Comparison of ENCODE assay signal across 8 cellular contexts in the genomic region with DNA sequence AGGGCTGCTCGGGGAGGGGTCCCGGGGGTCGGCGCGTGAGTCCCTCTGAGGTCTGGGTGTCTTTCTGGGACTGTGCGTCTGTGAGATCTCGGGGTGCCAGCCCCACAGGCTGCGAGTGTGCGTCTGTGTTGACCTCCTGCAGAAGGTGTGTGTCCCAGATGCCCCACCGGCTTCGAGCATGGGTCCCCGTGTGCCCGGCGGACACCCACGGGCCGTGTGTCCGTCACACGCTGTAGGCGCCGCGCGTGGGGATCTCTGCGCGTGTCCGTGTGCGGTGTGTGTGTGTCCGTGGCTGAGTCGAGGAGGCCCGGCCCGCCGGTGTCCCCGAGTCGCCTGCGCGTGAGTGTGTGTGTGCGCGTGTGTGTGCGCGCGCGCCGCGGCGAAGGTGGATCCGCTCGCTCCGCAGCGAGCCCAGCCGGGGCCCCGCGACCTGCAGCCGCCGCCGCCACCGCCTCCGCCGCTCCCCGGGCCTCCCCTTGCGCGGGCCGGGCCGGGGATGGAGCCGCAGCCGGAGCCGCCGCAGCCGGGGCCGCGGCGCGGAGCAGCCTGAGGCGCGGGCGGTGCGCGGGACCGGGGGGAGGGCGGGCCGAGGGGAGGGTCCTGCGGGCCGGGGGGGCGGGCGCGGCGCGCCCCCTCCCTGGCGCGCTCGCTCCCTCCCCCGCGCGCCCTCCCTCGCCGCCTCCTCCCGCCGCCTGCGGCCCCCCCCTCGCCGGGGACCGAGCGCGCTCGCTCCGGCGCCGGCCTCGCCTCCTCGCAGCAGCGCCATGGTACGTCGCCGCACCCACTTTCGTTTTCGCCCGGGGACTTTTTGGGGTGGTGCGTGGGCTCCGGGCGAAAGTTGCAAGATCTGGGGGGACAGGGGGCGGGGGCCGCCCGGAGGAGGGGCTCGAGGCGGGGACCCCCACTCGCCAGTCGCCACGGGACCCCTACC. TPM values are rescaled to one million over a fixed set of nuclear protein-coding genes. Genes with fewer than 3 reads are reported as not detected.
DNase-seq lines count a peak whose midpoint lies in the region; ATAC-seq, FAIRE-seq and TF ChIP-seq lines count a peak whose summit lies in the region.

No MANE protein-coding gene starts in this region.

- peak overlapping the region; percentile 44 for H3K9ac ChIP-seq in keratinocyte (ENCODE audit: control insufficient read depth, extremely low read depth, insufficient read depth, low read length)

- H3K27ac ChIP-seq in body of pancreas: peak overlapping the region; percentile 97 to 99 (median 99)
- H3K27ac ChIP-seq in keratinocyte (ENCODE audit: control insufficient read depth, insufficient read depth, low read length): no peak overlapping the region

- peak overlapping the region; percentile 63 for H2AFZ ChIP-seq in keratinocyte (ENCODE audit: control insufficient read depth, low read length)

- H3K79me2 ChIP-seq in keratinocyte (ENCODE audit: control insufficient read depth, insufficient read depth, low read length): peaks cover 19% of the 10 kb centered on the region

- no peaks in the 10 kb centered on the region for H3K9me3 ChIP-seq in body of pancreas
- no peaks in the 10 kb centered on the region for H3K9me3 ChIP-seq in keratinocyte (ENCODE audit: control insufficient read depth, low read depth, low read length)

- H3K9me3 Mint-ChIP-seq in HFFc6: no peaks in the 10 kb centered on the region

- peak overlapping the region; percentile 60 to 92 for H3K4me3 ChIP-seq in body of pancreas
- peak overlapping the region; percentile 59 to 67 (median 62) for H3K4me3 ChIP-seq in keratinocyte (ENCODE audit: control insufficient read depth in 2 of 3, extremely low read depth in 1 of 3, insufficient read depth in 2 of 3, low read depth in 1 of 3, low read length in 3 of 3)

- H3K27me3 Mint-ChIP-seq in HFFc6 (ENCODE audit: insufficient read depth): no peaks in the 10 kb centered on the region; the same call in 1 of the 2 replicates

- no peaks in the 10 kb centered on the region for H3K36me3 ChIP-seq in body of pancreas (replicated peaks in 1 of 2; ENCODE audit: insufficient read depth in 1 of 2, low read depth in 2 of 2)
- no peaks in the 10 kb centered on the region for H3K36me3 ChIP-seq in keratinocyte (ENCODE audit: control insufficient read depth in 2 of 2, extremely low read depth in 1 of 2, insufficient read depth in 2 of 2, low read length in 2 of 2)

- H3K4me1 Mint-ChIP-seq in HFFc6 (ENCODE audit: low read depth): peaks cover 23% of the 10 kb centered on the region

- H3K4me3 Mint-ChIP-seq in HFFc6: peak overlapping the region; percentile 85

- H3K9me1 ChIP-seq in keratinocyte (ENCODE audit: control insufficient read depth, extremely low read depth, insufficient read depth, low read length): no peaks in the 10 kb centered on the region

- H3K4me1 ChIP-seq in body of pancreas: peaks cover 43% of the 10 kb centered on the region
- peaks cover 22% of the 10 kb centered on the region for H3K4me1 ChIP-seq in keratinocyte (ENCODE audit: control insufficient read depth, extremely low read depth, insufficient read depth, low read length)

- H4K20me1 ChIP-seq in keratinocyte (ENCODE audit: control insufficient read depth, extremely low read depth, insufficient read depth, low read length): peaks cover 3% of the 10 kb centered on the region

- intact Hi-C loops in body of pancreas (cut with DNase I): no loop called here

- WGBS in body of pancreas, 2 donors: 0 to 1% methylated on average over 1 to 64 of the region's 126 CpGs

- FAIRE-seq in keratinocyte (lab: Jason Lieb, UNC): no peak

- no peaks in the 10 kb centered on the region for H3K36me3 Mint-ChIP-seq in HFFc6 (ENCODE audit: low read depth)

- H3K27me3 ChIP-seq in body of pancreas (no peaks in the 10 kb centered on the region), keratinocyte (ENCODE audit: control insufficient read depth, extremely low read depth, insufficient read depth, low read length) (peaks cover 6% of the 10 kb centered on the region)

- DNase-seq in COLO668 (lab: John Stamatoyannopoulos, UW; ENCODE audit: unreplicated experiment) (peak; percentile 58), HFFc6 (no peak), T-helper 9 cell (peak; percentile 61), body of pancreas (peak; percentile 79 to 82 (median 80)), keratinocyte (ENCODE audit: low read depth, low spot score) (no peak), SIG-M5 (lab: John Stamatoyannopoulos, UW) (no peak), inferior parietal cortex (ENCODE audit: extremely low spot score) (no peak)
- DNase-seq in stimulated activated CD4-positive, alpha-beta T cell treated with anti-CD3 and anti-CD28 coated beads, Interleukin-15, amount 100 ng/mL, for 1 hour (ENCODE audit: low read depth in 1 of 2, low spot score in 1 of 2): peak; percentile 44 to 69

- peak; percentile 81 for ATAC-seq in body of pancreas

- peak; percentile 56 to 65 (median 59) for TF ChIP-seq POLR2A in body of pancreas (IDR thresholded peaks at IDR 0.05)

- no peak overlapping the region for H3K27ac Mint-ChIP-seq in HFFc6

- peak overlapping the region; percentile 82 for H3K4me2 ChIP-seq in keratinocyte (ENCODE audit: control insufficient read depth, extremely low read depth, insufficient read depth, low read depth, low read length)

- TF ChIP-seq CTCF in HFFc6 (IDR thresholded peaks at IDR 0.05) (no peak), body of pancreas (IDR thresholded peaks at IDR 0.05) (no peak), keratinocyte (optimal IDR thresholded peaks at IDR 0.05 in 1 of 3, IDR thresholded peaks at IDR 0.05 in 1 of 3, conservative IDR thresholded peaks at IDR 0.05 in 1 of 3; ENCODE audit: extremely low read depth in 1 of 3, insufficient read depth in 2 of 3, low read length in 3 of 3) (no peak)

- dilution Hi-C loops in keratinocyte (cut with MboI; ENCODE audit: extremely low pct_ligation_motif_present, low sequenced_read_pairs): no loop called here

RNA-seq across cellular contexts. Expression of gene NFIC, which starts 7.2 kb away (rescaled TPM):
- 100 to 1,000 TPM; 186 to 219 (median 211) TPM for total RNA-seq in HFFc6 (2021; fragmentation: NEBNext Ultra II Directional; extraction: Animal tissue kit (Norgen Biotek cat#: 25700))
- 100 to 1,000 TPM; 178 to 186 TPM for total RNA-seq in body of pancreas
- polyA plus RNA-seq in keratinocyte: 1.8 to 7.6 TPM (median 2.4 TPM) in 3 replicates
- 31.7 TPM for polyA plus RNA-seq in keratinocyte (2011; ENCODE audit: low read depth)
- polyA plus RNA-seq in keratinocyte (2011; cell fraction: cytosol; rRNA removed): 3.3 and 8.9 TPM in 2 replicates
- polyA plus RNA-seq in keratinocyte (2011; cell fraction: nucleus; rRNA removed): 15.0 and 19.2 TPM in 2 replicates
- 26.2 and 57.7 TPM in 2 replicates for polyA plus RNA-seq in keratinocyte (2012; ENCODE audit: low replicate concordance)
- 6.3 to 75.9 TPM (median 7.7 TPM) in 3 replicates for polyA minus RNA-seq in keratinocyte
- polyA minus RNA-seq in keratinocyte (2011; cell fraction: cytosol; rRNA and poly(A)+ RNA removed): 18.4 TPM
- polyA minus RNA-seq in keratinocyte (2011; cell fraction: nucleus; rRNA and poly(A)+ RNA removed): 10.4 and 17.4 TPM in 2 replicates

Comparison
In these comparisons a context has a peak if more than half of its experiments do, and no peak if none do; other contexts are left out.
1. DNase-seq: peak in COLO668 (single experiment), T-helper 9 cell (single experiment), body of pancreas (4 of 4) and stimulated activated CD4-positive, alpha-beta T cell treated with anti-CD3 and anti-CD28 coated beads, Interleukin-15, amount 100 ng/mL, for 1 hour (2 of 2); none in HFFc6 (single experiment), keratinocyte (single experiment), SIG-M5 (single experiment) and inferior parietal cortex (single experiment).